Comparison of ENCODE assay signal across 9 cellular contexts in genomic region chr2:173101687-173102086, GRCh38. TPM values are rescaled to one million over a fixed set of nuclear protein-coding genes. Genes with fewer than 3 reads are reported as not detected.
DNase-seq lines count a peak whose midpoint lies in the region; ATAC-seq, FAIRE-seq and TF ChIP-seq lines count a peak whose summit lies in the region.
"Had no signal": no experiment of that assay in that cellular context is flagged by ENCODE, and none has a peak within 500 bp of the region (broad histone marks: within the 10 kb centered on the region; RNA-seq: fewer than 3 reads in every experiment).

No MANE protein-coding gene starts in this region.

- H3K4me1 ChIP-seq in IMR-90 (ENCODE audit: control insufficient read depth, insufficient read depth, low read length) (peaks cover 4% of the 10 kb centered on the region; the same call in 1 of the 2 replicates), left ventricle myocardium inferior (peaks cover 100% of the 10 kb centered on the region), hepatocyte (ENCODE audit: insufficient read depth) (no peaks in the 10 kb centered on the region)

- H2BK15ac ChIP-seq in IMR-90 (ENCODE audit: low read depth, low read length), result no peak overlapping the region

- peaks cover 24% of the 10 kb centered on the region for H3K79me2 ChIP-seq in hepatocyte

- peak; percentile 50 for FAIRE-seq in GM12892 (lab: Jason Lieb, UNC)
- FAIRE-seq: K562 had no signal

- H3K9me3 ChIP-seq in IMR-90 (ENCODE audit: control insufficient read depth, insufficient read depth, low read length) (no peaks in the 10 kb centered on the region), left ventricle myocardium inferior (replicated peaks) (no peaks in the 10 kb centered on the region), hepatocyte (ENCODE audit: low read depth) (no peaks in the 10 kb centered on the region)

- no TSS peak for BruUV-seq in IMR-90 (replicated peaks; lab: Mats Ljungman, UMichigan)

- no peak overlapping the region for H3K27ac ChIP-seq in IMR-90 (ENCODE audit: insufficient read depth, low read length)
- peak overlapping the region; percentile 34 for H3K27ac ChIP-seq in left ventricle myocardium inferior (replicated peaks)
- no peak overlapping the region for H3K27ac ChIP-seq in hepatocyte

- intact Hi-C loops in IMR-90 (cut with micrococcal nuclease), result no loop called here
- intact Hi-C loops in left ventricle myocardium inferior (cut with micrococcal nuclease), result no loop called here

- peak overlapping the region; percentile 20; the same call in 1 of the 2 replicates for H2BK20ac ChIP-seq in IMR-90 (ENCODE audit: low read depth, low read length)

- TF ChIP-seq RAD21 in IMR-90 (IDR thresholded peaks at IDR 0.05; ENCODE audit: low read length), result no peak

- H3K56ac ChIP-seq in IMR-90 (ENCODE audit: extremely low read depth, insufficient read depth, low read length), result no peak overlapping the region

- TF ChIP-seq POLR2A in GM12892 (IDR thresholded peaks at IDR 0.05; ENCODE audit: low read depth, low read length), result no peak
- no peak for TF ChIP-seq POLR2A in IMR-90 (IDR thresholded peaks at IDR 0.05; ENCODE audit: low read depth, low read length)

- dilution Hi-C loops in IMR-90 (cut with HindIII; ENCODE audit: low sequenced_read_pairs, unreplicated experiment), result no loop called here

- in situ Hi-C loops in IMR-90 (cut with MboI; ENCODE audit: low sequenced_read_pairs), result no loop called here
- in situ Hi-C loops in G401 (cut with HindIII; ENCODE audit: low sequenced_read_pairs), result no loop called here

- TF ChIP-seq CTCF in IMR-90 (conservative IDR thresholded peaks at IDR 0.05; ENCODE audit: low read depth, low read length) (no peak), left ventricle myocardium inferior (IDR thresholded peaks at IDR 0.05; ENCODE audit: borderline replicate concordance) (no peak), hepatocyte (IDR thresholded peaks at IDR 0.05; ENCODE audit: poor library complexity) (no peak)

- H3K4me3 ChIP-seq in IMR-90 (ENCODE audit: insufficient read depth, low read depth, low read length), result no peak overlapping the region
- no peak overlapping the region for H3K4me3 ChIP-seq in left ventricle myocardium inferior
- H3K4me3 ChIP-seq in hepatocyte, result no peak overlapping the region
- H3K4me3 ChIP-seq: K562 had no signal

- no peak overlapping the region for H4K8ac ChIP-seq in IMR-90 (ENCODE audit: low read depth in 2 of 2, low read length in 2 of 2)

- no peak overlapping the region for H2AFZ ChIP-seq in IMR-90 (replicated peaks; ENCODE audit: low read length, poor library complexity)
- no peak overlapping the region for H2AFZ ChIP-seq in hepatocyte

- H3K18ac ChIP-seq in IMR-90 (ENCODE audit: low read depth, low read length), result no peak overlapping the region

- H3K9ac ChIP-seq in IMR-90 (ENCODE audit: low read depth, low read length), result no peak overlapping the region

- H3K9me2 ChIP-seq in hepatocyte (replicated peaks; ENCODE audit: insufficient read depth), result no peaks in the 10 kb centered on the region

- H4K91ac ChIP-seq in IMR-90 (ENCODE audit: insufficient read depth, low read depth, low read length), result no peak overlapping the region

- H3K14ac ChIP-seq in IMR-90 (replicated peaks; ENCODE audit: low read depth, low read length), result no peak overlapping the region

- H3K36me3 ChIP-seq in IMR-90 (ENCODE audit: control insufficient read depth, insufficient read depth, low read length) (peaks cover 5% of the 10 kb centered on the region), left ventricle myocardium inferior (peaks cover 7% of the 10 kb centered on the region), hepatocyte (replicated peaks; ENCODE audit: insufficient read depth, low read depth) (no peaks in the 10 kb centered on the region)

- H3K27me3 ChIP-seq in IMR-90 (ENCODE audit: control insufficient read depth, insufficient read depth, low read length) (no peaks in the 10 kb centered on the region), left ventricle myocardium inferior (ENCODE audit: low read depth) (no peaks in the 10 kb centered on the region), hepatocyte (no peaks in the 10 kb centered on the region)

- no peak overlapping the region for H2BK120ac ChIP-seq in IMR-90 (ENCODE audit: low read depth, low read length)

- DNase-seq in GM12892 (ENCODE audit: insufficient read length) (no peak), IMR-90 (peak; percentile 76), left ventricle myocardium inferior (no peak), G401 (ENCODE audit: low spot score) (no peak), hepatocyte (ENCODE audit: low spot score) (no peak), COLO829 (ENCODE audit: low spot score) (no peak), kidney tubule cell (ENCODE audit: low spot score) (no peak)

- no peak overlapping the region for H4K5ac ChIP-seq in IMR-90 (ENCODE audit: low read depth, low read length)

- H2AK9ac ChIP-seq in IMR-90 (replicated peaks; ENCODE audit: low read depth, low read length, poor library complexity), result no peak overlapping the region

- CTCF ChIA-PET in IMR-90 (lab: Yijun Ruan, JAX), result interaction anchor here (0.6 to 0.9 kb wide), 4 partner anchors 11 to 115 kb away, joined by 3 to 5 read pairs (median 3); no protein-coding TSS in a partner anchor

- no peak overlapping the region for H2AK5ac ChIP-seq in IMR-90 (ENCODE audit: low read depth, low read length)

- H3K23ac ChIP-seq in IMR-90 (ENCODE audit: low read depth, low read length), result no peak overlapping the region

- peaks cover 50 to 70% of the 10 kb centered on the region in 2 experiments for H3K79me1 ChIP-seq in IMR-90 (ENCODE audit: low read depth in 1 of 2, low read length in 2 of 2)

- H3K4me2 ChIP-seq in IMR-90 (ENCODE audit: low read depth, low read length) (peak overlapping the region; percentile 28; the same call in 1 of the 2 replicates), hepatocyte (no peak overlapping the region)

- peaks cover 11% of the 10 kb centered on the region for H3K9me1 ChIP-seq in IMR-90 (ENCODE audit: insufficient read depth, low read length)

- H2BK5ac ChIP-seq in IMR-90 (ENCODE audit: low read depth, low read length, poor library complexity, severe bottlenecking), result no peak overlapping the region

- WGBS in IMR-90 (ENCODE audit: extremely low coverage in 2 of 2, insufficient read length in 1 of 2), 2 experiments, result 29% methylated on average over 1 of the region's 3 CpGs; no CpG with 5 or more reads in 1 of the 2 experiments
- WGBS in hepatocyte (ENCODE audit: low lambda C conversion rate, missing lambda C conversion rate), result 85% methylated on average over 3 of the region's 3 CpGs

- H4K20me1 ChIP-seq in IMR-90 (ENCODE audit: insufficient read depth, low read length) (0 out of 2 replicates have a peak, but pooled peaks cover 4% of the 10 kb centered on the region), hepatocyte (ENCODE audit: insufficient read depth, poor library complexity, severe bottlenecking) (no peaks in the 10 kb centered on the region)

- H3K4ac ChIP-seq in IMR-90 (ENCODE audit: low read depth, low read length), result no peak overlapping the region

- ATAC-seq in GM21360 (IDR thresholded peaks at IDR 0.05; ENCODE audit: unreplicated experiment), result peak; percentile 67
- peak; percentile 72 for ATAC-seq in IMR-90 (ENCODE audit: low read depth)
- ATAC-seq: K562 had no signal

- POLR2A ChIA-PET in IMR-90 (lab: Charles Lee; ENCODE audit: unreplicated experiment), result no interaction called here

TF ChIP-seq in IMR-90, 13 proteins besides CTCF, POLR2A, EP300 and RAD21:
- TF ChIP-seq CEBPB (IDR thresholded peaks at IDR 0.05; ENCODE audit: low read depth, low read length) (peak; percentile 76; the same call in 1 of the 2 replicates), FOS (IDR thresholded peaks at IDR 0.05; ENCODE audit: low read depth, low read length) (0 out of 2 replicates have a peak, but pooled peaks have one; percentile 29), ELK1 (IDR thresholded peaks at IDR 0.05; ENCODE audit: borderline replicate concordance, low read depth, low read length) (no peak)

RNA-seq across cellular contexts. Expression of gene MAP3K20, which starts 26.0 kb away (rescaled TPM):
- polyA plus RNA-seq in GM12892 (2012; ENCODE audit: missing spikeins), result 11.1 TPM
- total RNA-seq in IMR-90 (2012; rRNA removed), result 84.4 and 93.0 TPM in 2 replicates
- polyA plus RNA-seq in IMR-90 (2012; rRNA removed), result 22.9 and 27.5 TPM in 2 replicates
- 6.0 and 6.1 TPM in 2 replicates for polyA plus RNA-seq in IMR-90 (2012; cell fraction: cytosol; rRNA removed)
- 2.9 and 14.5 TPM in 2 replicates for polyA plus RNA-seq in IMR-90 (2012; cell fraction: nucleus; rRNA removed; ENCODE audit: low replicate concordance)
- 466 TPM for total RNA-seq in left ventricle myocardium inferior
- 2.6 and 7.2 TPM in 2 replicates for total RNA-seq in G401 (2014; rRNA removed; shearing (Covaris generic))
- 23.3 and 24.0 TPM in 2 replicates for total RNA-seq in hepatocyte
- 14.1 and 16.5 TPM in 2 replicates for polyA plus RNA-seq in hepatocyte
